ENCODE assay signal across 18 cellular contexts in the genomic region with DNA sequence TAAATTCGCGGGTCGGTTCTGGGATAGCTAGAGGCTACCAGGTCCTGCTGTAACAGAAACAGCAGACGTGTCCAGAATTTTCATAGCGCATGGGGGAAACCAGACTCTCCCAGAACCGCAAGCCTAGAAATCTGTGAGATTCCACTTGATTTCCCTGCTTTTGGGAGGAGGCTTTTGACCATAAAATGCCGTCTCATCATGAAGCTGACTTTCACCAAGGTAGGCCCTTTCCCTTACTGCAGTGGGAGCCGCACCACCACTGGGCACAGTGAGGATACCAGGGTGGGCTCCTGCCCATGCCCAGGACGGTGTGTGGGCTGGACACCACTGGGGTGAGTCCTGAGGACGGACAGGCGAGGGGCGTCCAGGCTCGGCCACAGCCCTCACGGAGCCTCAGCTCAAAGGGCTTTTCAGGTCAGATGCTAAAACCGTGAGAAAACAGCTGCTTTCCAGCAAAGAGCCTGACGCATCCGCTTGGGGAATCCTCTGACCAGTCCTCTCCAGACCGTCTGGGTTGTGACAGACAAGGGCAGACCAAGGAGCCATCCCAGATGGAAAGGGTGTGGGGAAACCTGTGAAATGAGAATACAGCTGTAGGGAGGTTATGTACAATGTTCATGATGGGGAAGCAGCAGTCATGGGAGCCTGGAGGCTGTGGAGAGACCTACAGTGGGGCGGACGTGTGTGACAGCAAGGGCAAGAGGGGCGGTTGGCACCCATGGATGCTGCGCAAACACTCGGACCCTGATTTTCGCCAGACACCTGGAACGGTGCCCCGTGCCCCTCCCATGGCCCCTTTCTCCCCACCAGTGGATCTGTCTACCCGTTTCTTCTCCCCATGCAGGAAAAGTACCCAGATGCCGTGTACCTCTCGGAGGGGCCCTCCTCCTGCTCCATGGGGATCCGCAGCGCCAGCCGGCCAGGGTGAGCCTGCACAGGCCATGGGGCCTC. TPM values are rescaled to one million over a fixed set of nuclear protein-coding genes. Genes with fewer than 3 reads are reported as not detected.
DNase-seq lines count a peak whose midpoint lies in the region; TF ChIP-seq lines count a peak whose summit lies in the region.
"Had no signal": no experiment of that assay in that cellular context is flagged by ENCODE, and none has a peak within 500 bp of the region (broad histone marks: within the 10 kb centered on the region; RNA-seq: fewer than 3 reads in every experiment).

No MANE protein-coding gene starts in this region.

- H3K27me3 ChIP-seq in right atrium auricular region, result no peaks in the 10 kb centered on the region
- H3K27me3 ChIP-seq: breast epithelium, SJSA1, tibial artery had no signal

- peak overlapping the region in 4 of 5 experiments; percentile 94 to 98 (median 96) for H3K27ac Mint-ChIP-seq in brain
- H3K27ac Mint-ChIP-seq: activated T-helper 1 cell treated with anti-CD3 and anti-CD28 coated beads, Interleukin-12 subunit alpha, Interleukin-12 subunit beta, Interleukin-2, Interleukin-4 antibody, amounts not matched to agents 30 ng/mL and 10 ng/mL and 1 ng/mL, durations not matched to agents 14 hours and 24 hours and 36 hours; B cell had no signal

- H3K27me3 Mint-ChIP-seq in brain, result no peaks in the 10 kb centered on the region
- H3K27me3 Mint-ChIP-seq: B cell had no signal

- TF ChIP-seq CTCF in brain (conservative IDR thresholded peaks at IDR 0.05) (no peak), right atrium auricular region (IDR thresholded peaks at IDR 0.05) (no peak)

- H3K4me1 Mint-ChIP-seq in brain, result peaks cover 41% of the 10 kb centered on the region
- H3K4me1 Mint-ChIP-seq: B cell had no signal

- H3K9me3 Mint-ChIP-seq in brain, result peaks cover 0 to 9% (median 0%) of the 10 kb centered on the region in 5 experiments
- H3K9me3 Mint-ChIP-seq: activated T-helper 1 cell treated with anti-CD3 and anti-CD28 coated beads, Interleukin-12 subunit alpha, Interleukin-12 subunit beta, Interleukin-2, Interleukin-4 antibody, amounts not matched to agents 30 ng/mL and 10 ng/mL and 1 ng/mL, durations not matched to agents 14 hours and 24 hours and 36 hours; neural crest cell had no signal

- H3K27ac ChIP-seq in right atrium auricular region, result peak overlapping the region; percentile 61 to 73
- H3K27ac ChIP-seq: SJSA1 had no signal

- no peak overlapping the region for H3K4me3 ChIP-seq in right atrium auricular region
- no peak overlapping the region for H3K4me3 ChIP-seq in skeletal muscle cell (ENCODE audit: low read depth, low read length)
- H3K4me3 ChIP-seq: breast epithelium, SJSA1, tibial artery had no signal

- DNase-seq in EH (ENCODE audit: low read depth), result peak; percentile 35
- no peak for DNase-seq in right atrium auricular region (ENCODE audit: low spot score)
- peak; percentile 58 for DNase-seq in skeletal muscle cell (ENCODE audit: low read depth)
- DNase-seq in DMS53 (lab: John Stamatoyannopoulos, UW), result no peak
- DNase-seq in cerebellar cortex (ENCODE audit: low spot score), result no peak
- no peak for DNase-seq in NCI-H1930 (lab: John Stamatoyannopoulos, UW)
- no peak for DNase-seq in DMS 273 (lab: John Stamatoyannopoulos, UW; ENCODE audit: unreplicated experiment)
- DNase-seq: DND-41; hippocampal formation; NCI-H2171 treated with DMSO at 0.1 percent for 48 hours; stimulated activated CD4-positive, alpha-beta T cell treated with anti-CD3 and anti-CD28 coated beads, Interleukin-15, amount 100 ng/mL, for 24 hours; tibial artery had no signal

- H3K36me3 Mint-ChIP-seq in brain, result peaks cover 31% of the 10 kb centered on the region

- peaks cover 0 to 3% of the 10 kb centered on the region in 2 donors for H3K9me3 ChIP-seq in right atrium auricular region
- H3K9me3 ChIP-seq: breast epithelium, SJSA1, tibial artery had no signal

- H3K36me3 ChIP-seq in right atrium auricular region, result peaks cover 44% of the 10 kb centered on the region
- H3K36me3 ChIP-seq: breast epithelium had no signal

- peaks cover 0 to 39% of the 10 kb centered on the region in 2 donors for H3K4me1 ChIP-seq in right atrium auricular region
- H3K4me1 ChIP-seq: breast epithelium had no signal

- H3K4me3 Mint-ChIP-seq in brain, result no peak overlapping the region
- H3K4me3 Mint-ChIP-seq: activated T-helper 1 cell treated with anti-CD3 and anti-CD28 coated beads, Interleukin-12 subunit alpha, Interleukin-12 subunit beta, Interleukin-2, Interleukin-4 antibody, amounts not matched to agents 30 ng/mL and 10 ng/mL and 1 ng/mL, durations not matched to agents 14 hours and 24 hours and 36 hours; B cell; neural crest cell had no signal

RNA-seq across cellular contexts. Expression of a gene that starts 59.2 kb away (rescaled TPM):
- polyA plus RNA-seq in brain (ENCODE audit: insufficient read depth, low read depth, low replicate concordance), result 6.9 TPM
- 10 to 100 TPM in 1 of 2 donors, 1 to 10 TPM in 1; 8.9 to 13.1 TPM for total RNA-seq in right atrium auricular region

Comparison
In these comparisons a context has a peak if more than half of its experiments do, and no peak if none do; other contexts are left out.
1. DNase-seq: peak in EH (single experiment) and skeletal muscle cell (single experiment); none in right atrium auricular region (single experiment), DMS53 (single experiment), cerebellar cortex (single experiment), NCI-H1930 (0 of 2) and DMS 273 (single experiment).